9 cellular contexts compared by ENCODE assay signal in genomic region chr17:1783271-1783670, GRCh38. TPM values are rescaled to one million over a fixed set of nuclear protein-coding genes. Genes with fewer than 3 reads are reported as not detected.
DNase-seq lines count a peak whose midpoint lies in the region; ATAC-seq, FAIRE-seq and TF ChIP-seq lines count a peak whose summit lies in the region.
"Had no signal": no experiment of that assay in that cellular context is flagged by ENCODE, and none has a peak within 500 bp of the region (broad histone marks: within the 10 kb centered on the region; RNA-seq: fewer than 3 reads in every experiment).

No MANE protein-coding gene starts in this region.

- H3K9me3 ChIP-seq in right lobe of liver: no peaks in the 10 kb centered on the region

- no peak for TF ChIP-seq CTCF in bronchial epithelial cell (IDR thresholded peaks at IDR 0.05; ENCODE audit: insufficient read depth, low read length, severe bottlenecking)
- no peak for TF ChIP-seq CTCF in right lobe of liver (IDR thresholded peaks at IDR 0.05)

- no peaks in the 10 kb centered on the region for H3K9me3 Mint-ChIP-seq in IgD-negative memory B cell
- no peaks in the 10 kb centered on the region for H3K9me3 Mint-ChIP-seq in stimulated activated naive B cell treated with anti-CD40 and anti-IgM and Interleukin-4, amounts not matched to agents 10 μg/mL and 1 μg/mL and 100 μg/mL, for 72 hours

- no peaks in the 10 kb centered on the region for H3K27me3 Mint-ChIP-seq in IgD-negative memory B cell
- no peaks in the 10 kb centered on the region for H3K27me3 Mint-ChIP-seq in stimulated activated naive B cell treated with anti-CD40 and anti-IgM and Interleukin-4, amounts not matched to agents 10 μg/mL and 1 μg/mL and 100 μg/mL, for 72 hours

- peak overlapping the region; percentile 10 to 90 (median 75) for H3K4me3 Mint-ChIP-seq in IgD-negative memory B cell
- H3K4me3 Mint-ChIP-seq in stimulated activated naive B cell treated with anti-CD40 and anti-IgM and Interleukin-4, amounts not matched to agents 10 μg/mL and 1 μg/mL and 100 μg/mL, for 72 hours: peak overlapping the region; percentile 59 to 66

- H3K27ac ChIP-seq in right lobe of liver: peak overlapping the region; percentile 73 to 88 (median 88)

- H3K36me3 ChIP-seq in bronchial epithelial cell (ENCODE audit: control insufficient read depth, insufficient read depth, low read length): peaks cover 9% of the 10 kb centered on the region
- H3K36me3 ChIP-seq in right lobe of liver: peaks cover 0 to 12% (median 2%) of the 10 kb centered on the region in 4 donors

- TF ChIP-seq POLR2A in right lobe of liver (IDR thresholded peaks at IDR 0.05): no peak

- no peak overlapping the region for H3K4me3 ChIP-seq in bronchial epithelial cell (ENCODE audit: low read depth, low read length)
- H3K4me3 ChIP-seq in right lobe of liver: no peak overlapping the region

- FAIRE-seq in bronchial epithelial cell (lab: Jason Lieb, UNC): no peak

- WGBS in right lobe of liver (ENCODE audit: insufficient coverage, low coverage, low lambda C conversion rate, missing lambda C conversion rate): 76% methylated on average over 4 of the region's 19 CpGs

- H3K27me3 ChIP-seq in bronchial epithelial cell (ENCODE audit: control insufficient read depth, insufficient read depth, low read length) (no peaks in the 10 kb centered on the region), right lobe of liver (no peaks in the 10 kb centered on the region)

- ATAC-seq in right lobe of liver (peak; percentile 1 to 11 (median 4)), GM21515 (IDR thresholded peaks at IDR 0.05; ENCODE audit: unreplicated experiment) (no peak)
- peak; percentile 46 to 51 for ATAC-seq in stimulated activated naive B cell treated with anti-CD40 and anti-IgM and Interleukin-4, amounts not matched to agents 10 μg/mL and 1 μg/mL and 100 μg/mL, for 72 hours (replicated peaks)

- peaks cover 4 to 13% (median 7%) of the 10 kb centered on the region in 4 donors for H3K4me1 ChIP-seq in right lobe of liver

- intact Hi-C loops in right lobe of liver (cut with DNase I): loop anchor here in 1 of 2 donors (5.0 kb wide), 1 partner anchor 56 kb away; no protein-coding TSS in a partner anchor

- peaks cover 10% of the 10 kb centered on the region for H3K36me3 Mint-ChIP-seq in IgD-negative memory B cell
- peaks cover 19 to 35% of the 10 kb centered on the region in 2 donors for H3K36me3 Mint-ChIP-seq in stimulated activated naive B cell treated with anti-CD40 and anti-IgM and Interleukin-4, amounts not matched to agents 10 μg/mL and 1 μg/mL and 100 μg/mL, for 72 hours

- H3K27ac Mint-ChIP-seq in IgD-negative memory B cell: peak overlapping the region; percentile 51 to 98 (median 94)
- H3K27ac Mint-ChIP-seq in stimulated activated naive B cell treated with anti-CD40 and anti-IgM and Interleukin-4, amounts not matched to agents 10 μg/mL and 1 μg/mL and 100 μg/mL, for 72 hours: peak overlapping the region; percentile 90

- DNase-seq in bronchial epithelial cell (ENCODE audit: low read depth) (peak; percentile 48), right lobe of liver (peak; percentile 52 to 64 (median 60)), DMS79 treated with DMSO at 0.1 percent for 48 hours (lab: John Stamatoyannopoulos, UW) (no peak), midbrain (lab: John Stamatoyannopoulos, UW) (no peak)
- no peak for DNase-seq in stimulated activated naive B cell treated with anti-CD40 and anti-IgM and Interleukin-4, amounts not matched to agents 10 μg/mL and 1 μg/mL and 100 μg/mL, for 72 hours
- DNase-seq in activated CD4-positive, alpha-beta T cell treated with anti-CD3 and anti-CD28 coated beads for 4 hours: no peak
- DNase-seq: NCI-H2171 had no signal

- peaks cover 14 to 22% (median 16%) of the 10 kb centered on the region in 3 donors for H3K4me1 Mint-ChIP-seq in IgD-negative memory B cell
- H3K4me1 Mint-ChIP-seq in stimulated activated naive B cell treated with anti-CD40 and anti-IgM and Interleukin-4, amounts not matched to agents 10 μg/mL and 1 μg/mL and 100 μg/mL, for 72 hours: peaks cover 22 to 27% of the 10 kb centered on the region in 2 donors

RNA-seq across cellular contexts. Expression of gene SERPINF1, which starts 21.4 kb away (rescaled TPM):
- polyA plus RNA-seq in IgD-negative memory B cell: 8.3 TPM
- total RNA-seq in bronchial epithelial cell (51.3 and 112 TPM in 2 replicates), right lobe of liver (1,000 to 10,000 TPM in 2 of 6 experiments, 100 to 1,000 TPM in 4; 621 to 1,110 (median 800) TPM)

RNA-seq across cellular contexts. Expression of gene SERPINF2, which starts 40.6 kb away (rescaled TPM):
- 1.2 TPM for polyA plus RNA-seq in IgD-negative memory B cell
- 0.79 and 1.5 TPM in 2 replicates for total RNA-seq in bronchial epithelial cell
- total RNA-seq in right lobe of liver: 1,000 to 10,000 TPM; 1,040 to 1,391 (median 1,137) TPM

RNA-seq across cellular contexts. Expression of gene SMYD4, which starts 46.4 kb away (rescaled TPM):
- polyA plus RNA-seq in IgD-negative memory B cell: 12.7 TPM
- 7.9 and 10.4 TPM in 2 replicates for total RNA-seq in bronchial epithelial cell
- 1 to 10 TPM; 4.6 to 6.7 (median 6.0) TPM for total RNA-seq in right lobe of liver

RNA-seq across cellular contexts. Expression of gene RPA1, which starts 46.5 kb away (rescaled TPM):
- polyA plus RNA-seq in IgD-negative memory B cell: 57.7 TPM
- total RNA-seq in bronchial epithelial cell (33.2 and 36.9 TPM in 2 replicates), right lobe of liver (10 to 100 TPM; 10.9 to 35.5 (median 29.2) TPM)

RNA-seq across cellular contexts. Expression of gene WDR81, which starts 58.8 kb away (rescaled TPM):
- 21.6 TPM for polyA plus RNA-seq in IgD-negative memory B cell
- 13.8 and 21.6 TPM in 2 replicates for total RNA-seq in bronchial epithelial cell
- 10 to 100 TPM; 23.0 to 27.2 (median 23.9) TPM for total RNA-seq in right lobe of liver

Comparison
In these comparisons a context has a peak if more than half of its experiments do, and no peak if none do; other contexts are left out.
1. DNase-seq: peak in bronchial epithelial cell (single experiment) and right lobe of liver (3 of 3); none in stimulated activated naive B cell treated with anti-CD40 and anti-IgM and Interleukin-4, amounts not matched to agents 10 μg/mL and 1 μg/mL and 100 μg/mL, for 72 hours (single experiment), DMS79 treated with DMSO at 0.1 percent for 48 hours (single experiment), midbrain (single experiment) and activated CD4-positive, alpha-beta T cell treated with anti-CD3 and anti-CD28 coated beads for 4 hours (0 of 2).
2. RNA of gene SERPINF2, which starts 40.6 kb away (total RNA-seq): 1,040 to 1,391 TPM in right lobe of liver; 0.79 to 1.5 TPM in bronchial epithelial cell; every median in the first group is over 100 times any median in the second.